Comparison of ENCODE assay signal across 8 cellular contexts in genomic region chr9:122370869-122371467, GRCh38. TPM values are rescaled to one million over a fixed set of nuclear protein-coding genes. Genes with fewer than 3 reads are reported as not detected.
DNase-seq lines count a peak whose midpoint lies in the region; ATAC-seq and TF ChIP-seq lines count a peak whose summit lies in the region.

TSS of gene PTGS1 (plus strand) at chr9:122371024. CDS start at chr9:122371085, 61 bp downstream.

- in situ Hi-C loops in brain microvascular endothelial cell (cut with HindIII; ENCODE audit: low pct_ligation_motif_present, low sequenced_read_pairs): no loop called here

- H3K9me3 ChIP-seq in thoracic aorta: no peaks in the 10 kb centered on the region

- no peaks in the 10 kb centered on the region for H3K27me3 ChIP-seq in brain microvascular endothelial cell (replicated peaks)
- no peaks in the 10 kb centered on the region for H3K27me3 ChIP-seq in thoracic aorta (replicated peaks; ENCODE audit: insufficient read depth)

- DNase-seq in NCI-H2081 (lab: John Stamatoyannopoulos, UW) (peak; percentile 34 to 51), NCI-H2081 treated with DMSO at 0.1 percent for 48 hours (lab: John Stamatoyannopoulos, UW) (no peak), HCEC 1CT (peak; percentile 53), NCI-H526 treated with DMSO at 0.1 percent for 48 hours (lab: John Stamatoyannopoulos, UW) (peak; percentile 20), brain microvascular endothelial cell (no peak), left kidney (ENCODE audit: low read depth, low spot score) (peak; percentile 75), thoracic aorta (ENCODE audit: low spot score) (no peak), putamen (ENCODE audit: low spot score) (no peak)

- TF ChIP-seq CTCF in brain microvascular endothelial cell (IDR thresholded peaks at IDR 0.05; ENCODE audit: low read depth, low read length, missing control alignments) (no peak), thoracic aorta (IDR thresholded peaks at IDR 0.05) (no peak)

- H3K4me1 ChIP-seq in thoracic aorta (ENCODE audit: control insufficient read depth in 1 of 2, low read depth in 2 of 2): peaks cover 9 to 24% of the 10 kb centered on the region in 2 donors

- H3K27ac ChIP-seq in brain microvascular endothelial cell (no peak within 1 kb of the TSS), thoracic aorta (no peak within 1 kb of the TSS)

- H3K36me3 ChIP-seq in brain microvascular endothelial cell (replicated peaks): no peaks in the 10 kb centered on the region
- no peaks in the 10 kb centered on the region for H3K36me3 ChIP-seq in thoracic aorta

- ATAC-seq in thoracic aorta (ENCODE audit: insufficient number of reproducible peaks, low FRiP score, low read depth): no peak

- H3K4me3 ChIP-seq in brain microvascular endothelial cell (ENCODE audit: low read depth, low read length) (peak within 1 kb of the TSS; percentile 50), thoracic aorta (peak within 1 kb of the TSS; percentile 69)

RNA-seq across cellular contexts. Expression of gene PTGS1, which starts in this region (rescaled TPM):
- 10 to 100 TPM; 10.8 to 13.8 TPM for total RNA-seq in thoracic aorta

Comparison
In these comparisons a context has a peak if more than half of its experiments do, and no peak if none do; other contexts are left out.
1. DNase-seq: peak in NCI-H2081 (2 of 2), HCEC 1CT (single experiment), NCI-H526 treated with DMSO at 0.1 percent for 48 hours (single experiment) and left kidney (single experiment); none in NCI-H2081 treated with DMSO at 0.1 percent for 48 hours (single experiment), brain microvascular endothelial cell (single experiment), thoracic aorta (single experiment) and putamen (single experiment).